Comparison of ENCODE assay signal across 12 cellular contexts in genomic region chr4:165118256-165118909, GRCh38. TPM values are rescaled to one million over a fixed set of nuclear protein-coding genes. Genes with fewer than 3 reads are reported as not detected.
A peak's percentile ranks its signal among the peaks of the same experiment; 100 is the strongest.
DNase-seq lines count a peak whose midpoint lies in the region; ATAC-seq and FAIRE-seq lines count a peak whose summit lies in the region.
"Had no signal": no experiment of that assay in that cellular context is flagged by ENCODE, and none has a peak within 500 bp of the region (broad histone marks: within the 10 kb centered on the region; RNA-seq: fewer than 3 reads in every experiment).

No MANE protein-coding gene starts in this region.

- no peaks in the 10 kb centered on the region for H3K9me3 Mint-ChIP-seq in activated CD4-positive, alpha-beta T cell treated with anti-CD3 and anti-CD28 coated beads for 36 hours (ENCODE audit: low read depth)

- H3K27me3 Mint-ChIP-seq in activated CD4-positive, alpha-beta T cell treated with anti-CD3 and anti-CD28 coated beads for 36 hours: peaks cover 4% of the 10 kb centered on the region

- H3K27ac Mint-ChIP-seq in activated CD4-positive, alpha-beta T cell treated with anti-CD3 and anti-CD28 coated beads for 36 hours: no peak overlapping the region

- no peak overlapping the region for H3K4me3 Mint-ChIP-seq in activated CD4-positive, alpha-beta T cell treated with anti-CD3 and anti-CD28 coated beads for 36 hours

- intact Hi-C loops in sciatic nerve (cut with DNase I): no loop called here
- intact Hi-C loops in activated CD4-positive, alpha-beta T cell treated with anti-CD3 and anti-CD28 coated beads for 36 hours (cut with DNase I, micrococcal nuclease): loop anchor here in 1 of 2 experiments (10.0 kb wide), 1 partner anchor 1624 kb away; the partner anchor contains the start of gene TMA16

- POLR2A ChIA-PET in activated CD4-positive, alpha-beta T cell treated with anti-CD3 and anti-CD28 coated beads for 36 hours (lab: Charles Lee): no interaction called here

- no peak for DNase-seq in GM18507 (ENCODE audit: extremely low spot score, insufficient read length, low read depth)
- no peak for DNase-seq in sciatic nerve (ENCODE audit: low spot score)
- DNase-seq in activated CD4-positive, alpha-beta T cell treated with anti-CD3 and anti-CD28 coated beads for 36 hours: no peak
- DNase-seq in cerebellar nuclear complex (lab: John Stamatoyannopoulos, UW): no peak
- DNase-seq in central memory CD4-positive, alpha-beta T cell: no peak
- DNase-seq: BE2C, NCI-H2227 treated with DMSO at 0.1 percent for 48 hours, SHP77 treated with DMSO at 0.1 percent for 48 hours, tibial artery had no signal

- peaks cover 10% of the 10 kb centered on the region for H3K4me1 Mint-ChIP-seq in activated CD4-positive, alpha-beta T cell treated with anti-CD3 and anti-CD28 coated beads for 36 hours

- FAIRE-seq in GM18507 (lab: Jason Lieb, UNC): peak; percentile 72

- H3K36me3 Mint-ChIP-seq in activated CD4-positive, alpha-beta T cell treated with anti-CD3 and anti-CD28 coated beads for 36 hours (ENCODE audit: low read depth): no peaks in the 10 kb centered on the region

- CTCF ChIA-PET in activated CD4-positive, alpha-beta T cell treated with anti-CD3 and anti-CD28 coated beads for 36 hours (lab: Charles Lee): no interaction called here

- peak; percentile 89 for ATAC-seq in GM19468 (IDR thresholded peaks at IDR 0.05; ENCODE audit: extremely low read depth, unreplicated experiment)
- ATAC-seq in HG02870 (IDR thresholded peaks at IDR 0.05; ENCODE audit: unreplicated experiment): peak; percentile 93
- ATAC-seq in HG03460 (IDR thresholded peaks at IDR 0.05; ENCODE audit: unreplicated experiment): peak; percentile 86
- no peak for ATAC-seq in sciatic nerve
- ATAC-seq in activated CD4-positive, alpha-beta T cell treated with anti-CD3 and anti-CD28 coated beads for 36 hours: no peak

RNA-seq across cellular contexts. Expression of gene TMEM192, which starts 5.7 kb away (rescaled TPM):
- total RNA-seq in sciatic nerve: 22.1 TPM
- 1 to 10 TPM; 8.8 TPM for total RNA-seq in activated CD4-positive, alpha-beta T cell treated with anti-CD3 and anti-CD28 coated beads for 36 hours

Comparison
In these comparisons a context has a peak if more than half of its experiments do, and no peak if none do; other contexts are left out.
1. ATAC-seq: peak in GM19468 (single experiment), HG02870 (single experiment) and HG03460 (single experiment); none in sciatic nerve (single experiment) and activated CD4-positive, alpha-beta T cell treated with anti-CD3 and anti-CD28 coated beads for 36 hours (single experiment).